Comparison of ENCODE assay signal across 19 cellular contexts in genomic region chr12:88628856-88629509, GRCh38. TPM values are rescaled to one million over a fixed set of nuclear protein-coding genes. Genes with fewer than 3 reads are reported as not detected.
DNase-seq lines count a peak whose midpoint lies in the region; ATAC-seq and TF ChIP-seq lines count a peak whose summit lies in the region.
"Had no signal": no experiment of that assay in that cellular context is flagged by ENCODE, and none has a peak within 500 bp of the region (broad histone marks: within the 10 kb centered on the region; RNA-seq: fewer than 3 reads in every experiment).

No MANE protein-coding gene starts in this region.

- H3K4me3 ChIP-seq in gastroesophageal sphincter = no peak overlapping the region
- H3K4me3 ChIP-seq: heart right ventricle, K562 had no signal

- 29 to 32% methylated on average over 2 of the region's 2 CpGs for WGBS in gastroesophageal sphincter (ENCODE audit: low coverage in 1 of 2), 2 donors

- ATAC-seq in gastroesophageal sphincter (peak; percentile 46), sciatic nerve (peak; percentile 44), HG03460 (IDR thresholded peaks at IDR 0.05; ENCODE audit: unreplicated experiment) (no peak), GM19351 (IDR thresholded peaks at IDR 0.05; ENCODE audit: unreplicated experiment) (no peak)
- ATAC-seq: K562 had no signal

- no peaks in the 10 kb centered on the region for H3K9me3 ChIP-seq in gastroesophageal sphincter
- H3K9me3 ChIP-seq: heart right ventricle had no signal

- H3K27ac ChIP-seq in gastroesophageal sphincter = peak overlapping the region in 1 of 4 donors; percentile 13
- H3K27ac ChIP-seq: heart right ventricle had no signal

- no peak for TF ChIP-seq EP300 in gastroesophageal sphincter (IDR thresholded peaks at IDR 0.05)

- H3K27me3 ChIP-seq in gastroesophageal sphincter = no peaks in the 10 kb centered on the region
- H3K27me3 ChIP-seq: heart right ventricle had no signal

- no peaks in the 10 kb centered on the region for H3K36me3 ChIP-seq in gastroesophageal sphincter
- H3K36me3 ChIP-seq: heart right ventricle had no signal

- DNase-seq in AG20443 (ENCODE audit: low spot score) = peak; percentile 25
- DNase-seq in NCI-H1092 treated with DMSO at 0.1 percent for 48 hours (lab: John Stamatoyannopoulos, UW) = peak; percentile 54
- no peak for DNase-seq in sciatic nerve (ENCODE audit: low spot score)
- DNase-seq in activated T-cell treated with anti-CD3 and anti-CD28 coated beads for 4 hours = no peak
- DNase-seq: activated CD4-positive, alpha-beta T cell treated with anti-CD3 and anti-CD28 coated beads for 4 hours; activated CD8-positive, alpha-beta memory T cell treated with anti-CD3 and anti-CD28 coated beads for 24 hours; activated gamma-delta T cell; activated T-cell treated with anti-CD3 and anti-CD28 coated beads, Interleukin-2, amount 50 U/mL, for 1 hour; dermis blood vessel endothelial cell; DND-41; HCEC 1CT; heart right ventricle; NCI-H2081; NCI-H748 treated with DMSO at 0.1 percent for 48 hours; trophoblast cell had no signal

- H3K4me1 ChIP-seq in gastroesophageal sphincter = peaks cover 0 to 28% (median 0%) of the 10 kb centered on the region in 3 donors

- no peak for TF ChIP-seq CTCF in gastroesophageal sphincter (IDR thresholded peaks at IDR 0.05)

- intact Hi-C loops in sciatic nerve (cut with DNase I) = no loop called here

- no peak for TF ChIP-seq POLR2A in gastroesophageal sphincter (IDR thresholded peaks at IDR 0.05)

RNA-seq across cellular contexts. Expression of gene KITLG, which starts 48.7 kb away (rescaled TPM):
- total RNA-seq in gastroesophageal sphincter = 100 to 1,000 TPM in 3 of 4 donors, 10 to 100 TPM in 1; 48.5 to 239 (median 112) TPM
- total RNA-seq in sciatic nerve = 32.1 TPM

Comparison
In these comparisons a context has a peak if more than half of its experiments do, and no peak if none do; other contexts are left out.
1. DNase-seq: peak in AG20443 (single experiment) and NCI-H1092 treated with DMSO at 0.1 percent for 48 hours (single experiment); none in sciatic nerve (single experiment) and activated T-cell treated with anti-CD3 and anti-CD28 coated beads for 4 hours (single experiment).
2. ATAC-seq: peak in gastroesophageal sphincter (single experiment) and sciatic nerve (single experiment); none in HG03460 (single experiment) and GM19351 (single experiment).